In genomic region chr1:23823767-23824166, GRCh38 we compare ENCODE assay signal across 2 cellular contexts.
A peak's percentile ranks its signal among the peaks of the same experiment; 100 is the strongest.
TF ChIP-seq lines count a peak whose summit lies in the region.

No MANE protein-coding gene starts in this region.

TF ChIP-seq in IMR-90, 13 proteins besides CTCF, POLR2A, EP300 and RAD21:
- no peak for TF ChIP-seq MXI1 (IDR thresholded peaks at IDR 0.05; ENCODE audit: borderline replicate concordance, low read depth, low read length)
- TF ChIP-seq CEBPB (IDR thresholded peaks at IDR 0.05; ENCODE audit: low read depth, low read length) = no peak
- no peak for TF ChIP-seq MAZ (IDR thresholded peaks at IDR 0.05; ENCODE audit: borderline replicate concordance, low read depth, low read length)
- no peak for TF ChIP-seq MAFK (IDR thresholded peaks at IDR 0.05; ENCODE audit: low read depth, low read length)
- no peak for TF ChIP-seq NFE2L2 (IDR thresholded peaks at IDR 0.05; ENCODE audit: low read depth, low read length)
- no peak for TF ChIP-seq RCOR1 (IDR thresholded peaks at IDR 0.05; ENCODE audit: insufficient replicate concordance, low read length)
- TF ChIP-seq SMC3 (IDR thresholded peaks at IDR 0.05; ENCODE audit: low read depth, low read length) = no peak
- TF ChIP-seq FOS (IDR thresholded peaks at IDR 0.05; ENCODE audit: low read depth, low read length) = no peak
- no peak for TF ChIP-seq ELK1 (IDR thresholded peaks at IDR 0.05; ENCODE audit: borderline replicate concordance, low read depth, low read length)
- no peak for TF ChIP-seq BHLHE40 (IDR thresholded peaks at IDR 0.05; ENCODE audit: low read depth, low read length)
- TF ChIP-seq, protein P1, sequence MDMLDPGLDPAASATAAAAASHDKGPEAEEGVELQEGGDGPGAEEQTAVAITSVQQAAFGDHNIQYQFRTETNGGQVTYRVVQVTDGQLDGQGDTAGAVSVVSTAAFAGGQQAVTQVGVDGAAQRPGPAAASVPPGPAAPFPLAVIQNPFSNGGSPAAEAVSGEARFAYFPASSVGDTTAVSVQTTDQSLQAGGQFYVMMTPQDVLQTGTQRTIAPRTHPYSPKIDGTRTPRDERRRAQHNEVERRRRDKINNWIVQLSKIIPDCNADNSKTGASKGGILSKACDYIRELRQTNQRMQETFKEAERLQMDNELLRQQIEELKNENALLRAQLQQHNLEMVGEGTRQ (IDR thresholded peaks at IDR 0.05; ENCODE audit: low read depth, low read length) = no peak
- no peak for TF ChIP-seq CHD1 (IDR thresholded peaks at IDR 0.05; ENCODE audit: low read depth, low read length)

TF ChIP-seq in K562, 482 proteins besides CTCF, POLR2A, EP300 and RAD21:
- 0 out of 2 replicates have a peak, but pooled peaks have one; percentile 31 for TF ChIP-seq CBFA2T3 (IDR thresholded peaks at IDR 0.05)
- TF ChIP-seq PHTF2 (CRISPR knock-in tag; IDR thresholded peaks at IDR 0.05) = no peak
